ENCODE assay signal across 9 cellular contexts in genomic region chr6:219641-220198, GRCh38.
DNase-seq lines count a peak whose midpoint lies in the region; ATAC-seq and TF ChIP-seq lines count a peak whose summit lies in the region.
"Had no signal": no experiment of that assay in that cellular context is flagged by ENCODE, and none has a peak within 500 bp of the region (broad histone marks: within the 10 kb centered on the region; RNA-seq: fewer than 3 reads in every experiment).

No MANE protein-coding gene starts in this region.

- H3K27me3 ChIP-seq in right cardiac atrium (ENCODE audit: control insufficient read depth, insufficient read depth) (no peaks in the 10 kb centered on the region), spleen (replicated peaks in 1 of 7) (no peaks in the 10 kb centered on the region)

- no peaks in the 10 kb centered on the region for H3K4me1 ChIP-seq in right cardiac atrium (ENCODE audit: control insufficient read depth, insufficient read depth, low read length)
- H3K4me1 ChIP-seq in spleen: peaks cover 11 to 69% (median 42%) of the 10 kb centered on the region in 6 donors

- TF ChIP-seq CTCF in spleen (IDR thresholded peaks at IDR 0.05 in 8 of 11, conservative IDR thresholded peaks at IDR 0.05 in 3 of 11): no peak

- TF ChIP-seq POLR2A in spleen (IDR thresholded peaks at IDR 0.05): no peak

- DNase-seq in H4 (ENCODE audit: low spot score) (peak; percentile 29), right cardiac atrium (peak; percentile 65 to 87 (median 85)), spleen (peak; percentile 91), foreskin melanocyte (no peak), GM19240 (ENCODE audit: insufficient read length, low spot score) (no peak)

- no peak overlapping the region for H3K27ac ChIP-seq in right cardiac atrium (ENCODE audit: low read length)
- H3K27ac ChIP-seq in spleen: peak overlapping the region in 3 of 8 donors; percentile 53 to 70 (median 59)
- H3K27ac ChIP-seq: PC-9 had no signal

- H3K4me3 ChIP-seq in right cardiac atrium (ENCODE audit: low read length) (no peak overlapping the region), spleen (peak overlapping the region in 1 of 8 donors; percentile 15)
- H3K4me3 ChIP-seq: PC-9 had no signal

- no peaks in the 10 kb centered on the region for H3K36me3 ChIP-seq in spleen

- WGBS in right cardiac atrium: 42% methylated on average over 17 of the region's 17 CpGs
- WGBS in spleen, 5 donors: 29 to 42% (median 39%) methylated on average over 15 to 17 of the region's 17 CpGs

- intact Hi-C loops in right cardiac atrium (cut with DNase I): no loop called here
- intact Hi-C loops in spleen (cut with DNase I; ENCODE audit: low total_unique reads): no loop called here

- no peaks in the 10 kb centered on the region for H3K9me3 ChIP-seq in right cardiac atrium (ENCODE audit: control insufficient read depth, low read length)
- no peaks in the 10 kb centered on the region for H3K9me3 ChIP-seq in spleen

- ATAC-seq in SK-N-SH treated with all-trans-retinoic acid at 6 μM for 48 hours (peak; percentile 62), right cardiac atrium (peak in 1 of 2 donors; percentile 37), GM18909 (IDR thresholded peaks at IDR 0.05; ENCODE audit: poor library complexity, unreplicated experiment) (no peak), GM21528 (IDR thresholded peaks at IDR 0.05; ENCODE audit: low FRiP score, unreplicated experiment) (no peak)

TF ChIP-seq in SK-N-SH treated with all-trans-retinoic acid at 6 μM for 48 hours, 23 proteins besides CTCF, POLR2A, EP300 and RAD21:
- TF ChIP-seq, protein P1, sequence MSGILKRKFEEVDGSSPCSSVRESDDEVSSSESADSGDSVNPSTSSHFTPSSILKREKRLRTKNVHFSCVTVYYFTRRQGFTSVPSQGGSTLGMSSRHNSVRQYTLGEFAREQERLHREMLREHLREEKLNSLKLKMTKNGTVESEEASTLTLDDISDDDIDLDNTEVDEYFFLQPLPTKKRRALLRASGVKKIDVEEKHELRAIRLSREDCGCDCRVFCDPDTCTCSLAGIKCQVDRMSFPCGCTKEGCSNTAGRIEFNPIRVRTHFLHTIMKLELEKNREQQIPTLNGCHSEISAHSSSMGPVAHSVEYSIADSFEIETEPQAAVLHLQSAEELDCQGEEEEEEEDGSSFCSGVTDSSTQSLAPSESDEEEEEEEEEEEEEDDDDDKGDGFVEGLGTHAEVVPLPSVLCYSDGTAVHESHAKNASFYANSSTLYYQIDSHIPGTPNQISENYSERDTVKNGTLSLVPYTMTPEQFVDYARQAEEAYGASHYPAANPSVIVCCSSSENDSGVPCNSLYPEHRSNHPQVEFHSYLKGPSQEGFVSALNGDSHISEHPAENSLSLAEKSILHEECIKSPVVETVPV (CRISPR knock-in tag; IDR thresholded peaks at IDR 0.05): no peak
- no peak for TF ChIP-seq ISL1 (CRISPR knock-in tag; IDR thresholded peaks at IDR 0.05)
- no peak for TF ChIP-seq ZNF565 (CRISPR knock-in tag; conservative IDR thresholded peaks at IDR 0.05; ENCODE audit: low read depth)
- TF ChIP-seq TSHZ2 (CRISPR knock-in tag; IDR thresholded peaks at IDR 0.05): no peak
- TF ChIP-seq ZFP30 (CRISPR knock-in tag; IDR thresholded peaks at IDR 0.05): no peak
TF ChIP-seq in SK-N-SH treated with all-trans-retinoic acid at 6 μM for 48 hours: peak in this region for 0.

Comparison
In these comparisons a context has a peak if more than half of its experiments do, and no peak if none do; other contexts are left out.
1. DNase-seq: peak in H4 (single experiment), right cardiac atrium (3 of 3) and spleen (single experiment); none in foreskin melanocyte (single experiment) and GM19240 (single experiment).